ENCODE assay signal across 31 cellular contexts in genomic region chr5:57764479-57765089, GRCh38.
"Had no signal": no experiment of that assay in that cellular context is flagged by ENCODE, and none has a peak within 500 bp of the region (broad histone marks: within the 10 kb centered on the region; RNA-seq: fewer than 3 reads in every experiment).

No MANE protein-coding gene starts in this region.

- H3K9me3 Mint-ChIP-seq: effector memory CD8-positive, alpha-beta T cell; naive B cell; natural killer cell treated with Interleukin-12 subunit alpha and Interleukin-12 subunit beta and Interleukin-15 and Interleukin-18, amount 100 ng/mL, for 72 hours; stimulated activated memory B cell treated with anti-CD40 and anti-IgM and Interleukin-4, amounts not matched to agents 10 μg/mL and 1 μg/mL and 100 μg/mL, for 72 hours; type B pancreatic cell had no signal

- H3K36me3 Mint-ChIP-seq: mesothelial cell of epicardium; naive B cell; natural killer cell treated with Interleukin-12 subunit alpha and Interleukin-12 subunit beta and Interleukin-15 and Interleukin-18, amount 100 ng/mL, for 72 hours; stimulated activated memory B cell treated with anti-CD40 and anti-IgM and Interleukin-4, amounts not matched to agents 10 μg/mL and 1 μg/mL and 100 μg/mL, for 72 hours; type B pancreatic cell had no signal

- DNase-seq: cortex of kidney; effector memory CD8-positive, alpha-beta T cell; esophagus squamous epithelium; foreskin melanocyte; glutamatergic neuron; heart right ventricle; hippocampal formation; left cardiac atrium; left lung; mesenchymal stem cell; mucosa of descending colon; naive B cell; stimulated activated CD4-positive, alpha-beta T cell treated with anti-CD3 and anti-CD28 coated beads, Interleukin-12 subunit alpha, Interleukin-12 subunit beta, amount 100 ng/mL, for 4 hours; stimulated activated CD4-positive, alpha-beta T cell treated with anti-CD3 and anti-CD28 coated beads, Interleukin-2, amount 100 ng/mL, for 24 hours; stimulated activated CD4-positive, alpha-beta T cell treated with anti-CD3 and anti-CD28 coated beads, Interleukin-4, amount 100 ng/mL, for 24 hours; stimulated activated naive CD8-positive, alpha-beta T cell treated with anti-CD3 and anti-CD28 coated beads, Interleukin-15, Interleukin-2, amounts not matched to agents 100 U/mL and 50 U/mL, for 24 hours; substantia nigra; testis; tibial artery had no signal

- H2AFZ ChIP-seq: parathyroid adenoma had no signal

- H3K4me1 Mint-ChIP-seq: mesothelial cell of epicardium; naive B cell; neural crest cell; stimulated activated memory B cell treated with anti-CD40 and anti-IgM and Interleukin-4, amounts not matched to agents 10 μg/mL and 1 μg/mL and 100 μg/mL, for 72 hours had no signal

- ATAC-seq: effector memory CD8-positive, alpha-beta T cell; heart right ventricle; left cardiac atrium; left lung; mucosa of descending colon; sciatic nerve; stimulated activated memory B cell treated with anti-CD40 and anti-IgM and Interleukin-4, amounts not matched to agents 10 μg/mL and 1 μg/mL and 100 μg/mL, for 72 hours; stimulated activated naive CD8-positive, alpha-beta T cell treated with anti-CD3 and anti-CD28 coated beads, Interleukin-15, Interleukin-2, amounts not matched to agents 100 U/mL and 50 U/mL, for 24 hours had no signal

- H3K27ac Mint-ChIP-seq: effector memory CD8-positive, alpha-beta T cell; mesothelial cell of epicardium; natural killer cell treated with Interleukin-12 subunit alpha and Interleukin-12 subunit beta and Interleukin-15 and Interleukin-18, amount 100 ng/mL, for 72 hours; stimulated activated memory B cell treated with anti-CD40 and anti-IgM and Interleukin-4, amounts not matched to agents 10 μg/mL and 1 μg/mL and 100 μg/mL, for 72 hours; type B pancreatic cell had no signal

- H3K27me3 Mint-ChIP-seq: naive B cell; stimulated activated memory B cell treated with anti-CD40 and anti-IgM and Interleukin-4, amounts not matched to agents 10 μg/mL and 1 μg/mL and 100 μg/mL, for 72 hours; type B pancreatic cell had no signal

- H3K9me3 ChIP-seq: esophagus squamous epithelium, heart right ventricle, mucosa of descending colon, prostate gland, right atrium auricular region, testis, tibial artery had no signal

- H3K27ac ChIP-seq: esophagus squamous epithelium, heart right ventricle, left lung, parathyroid adenoma, prostate gland, right atrium auricular region, testis, tibial artery had no signal

- H3K4me3 Mint-ChIP-seq: effector memory CD8-positive, alpha-beta T cell; mesothelial cell of epicardium; naive B cell; natural killer cell treated with Interleukin-12 subunit alpha and Interleukin-12 subunit beta and Interleukin-15 and Interleukin-18, amount 100 ng/mL, for 72 hours; neural crest cell; stimulated activated memory B cell treated with anti-CD40 and anti-IgM and Interleukin-4, amounts not matched to agents 10 μg/mL and 1 μg/mL and 100 μg/mL, for 72 hours; type B pancreatic cell had no signal

- H3K9ac ChIP-seq: parathyroid adenoma had no signal

- FAIRE-seq: endometrium, islet of Langerhans had no signal

- H3K4me1 ChIP-seq: esophagus squamous epithelium, heart right ventricle, left lung, parathyroid adenoma, prostate gland, right atrium auricular region, testis had no signal

- H3K36me3 ChIP-seq: esophagus squamous epithelium, heart right ventricle, left lung, prostate gland, right atrium auricular region, tibial artery had no signal

- H3K79me2 ChIP-seq: parathyroid adenoma had no signal

- H3K4me2 ChIP-seq: smooth muscle cell had no signal

- H3K27me3 ChIP-seq: esophagus squamous epithelium, heart right ventricle, left lung, right atrium auricular region, testis, tibial artery had no signal

- H3K4me3 ChIP-seq: esophagus squamous epithelium, heart right ventricle, left lung, mucosa of descending colon, prostate gland, right atrium auricular region, smooth muscle cell, testis, tibial artery had no signal
